9 cellular contexts compared by ENCODE assay signal in genomic region chr1:8524637-8525157, GRCh38.
DNase-seq lines count a peak whose midpoint lies in the region; ATAC-seq and TF ChIP-seq lines count a peak whose summit lies in the region.
"Had no signal": no experiment of that assay in that cellular context is flagged by ENCODE, and none has a peak within 500 bp of the region (broad histone marks: within the 10 kb centered on the region; RNA-seq: fewer than 3 reads in every experiment).

No MANE protein-coding gene starts in this region.

- H3K4me1 Mint-ChIP-seq in naive thymus-derived CD4-positive, alpha-beta T cell, result peaks cover 31 to 68% (median 40%) of the 10 kb centered on the region in 7 donors

- peak overlapping the region; percentile 77 for H3K4me3 ChIP-seq in ACC112 (ENCODE audit: low read depth, low read length)
- peak overlapping the region; percentile 38 for H3K4me3 ChIP-seq in HL-60 (replicated peaks; ENCODE audit: insufficient read depth, low read length)
- peak overlapping the region; percentile 28 for H3K4me3 ChIP-seq in colonic mucosa
- peak overlapping the region; percentile 60 for H3K4me3 ChIP-seq in naive thymus-derived CD4-positive, alpha-beta T cell (ENCODE audit: low read length)

- H3K36me3 Mint-ChIP-seq in naive thymus-derived CD4-positive, alpha-beta T cell, result peaks cover 4 to 21% (median 14%) of the 10 kb centered on the region in 5 donors

- H3K9me3 Mint-ChIP-seq in naive thymus-derived CD4-positive, alpha-beta T cell, result no peaks in the 10 kb centered on the region

- H3K4me1 ChIP-seq in ACC112 (ENCODE audit: control insufficient read depth, insufficient read depth, low read length, unreplicated experiment) (peaks cover 24% of the 10 kb centered on the region), colonic mucosa (no peaks in the 10 kb centered on the region)
- H3K4me1 ChIP-seq in naive thymus-derived CD4-positive, alpha-beta T cell (ENCODE audit: control insufficient read depth in 2 of 2, insufficient read depth in 2 of 2, low read length in 2 of 2), result peaks cover 20 to 39% of the 10 kb centered on the region in 2 donors

- H3K27ac ChIP-seq in ACC112 (ENCODE audit: low read depth, low read length) (peak overlapping the region; percentile 58), HL-60 (replicated peaks) (peak overlapping the region; percentile 68; the same call in 1 of the 2 replicates), colonic mucosa (peak overlapping the region; percentile 66)
- H3K27ac ChIP-seq in naive thymus-derived CD4-positive, alpha-beta T cell (ENCODE audit: low read depth, low read length), result peak overlapping the region; percentile 95

- H3K79me2 ChIP-seq in ACC112 (ENCODE audit: control insufficient read depth, insufficient read depth, low read length, unreplicated experiment), result peaks cover 17% of the 10 kb centered on the region

- H3K9me3 ChIP-seq in colonic mucosa, result no peaks in the 10 kb centered on the region
- no peaks in the 10 kb centered on the region for H3K9me3 ChIP-seq in naive thymus-derived CD4-positive, alpha-beta T cell (ENCODE audit: control insufficient read depth in 2 of 3, low read length in 3 of 3)

- H3K27ac Mint-ChIP-seq in naive thymus-derived CD4-positive, alpha-beta T cell, result no peak overlapping the region

- CTCF ChIA-PET in naive thymus-derived CD4-positive, alpha-beta T cell (lab: Charles Lee), result interaction anchor here (1.5 to 1.9 kb wide), 3 partner anchors 8 to 71 kb away, joined by 5 to 8 read pairs (median 6); no protein-coding TSS in a partner anchor

- H3K36me3 ChIP-seq in ACC112 (ENCODE audit: insufficient read depth, low read length) (no peaks in the 10 kb centered on the region), colonic mucosa (no peaks in the 10 kb centered on the region)
- H3K36me3 ChIP-seq in naive thymus-derived CD4-positive, alpha-beta T cell (ENCODE audit: control insufficient read depth in 2 of 3, insufficient read depth in 3 of 3, low read length in 3 of 3), result no peaks in the 10 kb centered on the region

- TF ChIP-seq CTCF in HL-60 (IDR thresholded peaks at IDR 0.05; ENCODE audit: insufficient read depth, low read length) (no peak), colonic mucosa (IDR thresholded peaks at IDR 0.05) (no peak)

- POLR2A ChIA-PET in naive thymus-derived CD4-positive, alpha-beta T cell (lab: Charles Lee), result interaction anchor here (0.9 to 2.6 kb wide), 12 partner anchors 8 to 114 kb away, joined by 3 to 30 read pairs (median 7); no protein-coding TSS in a partner anchor

- intact Hi-C loops in colonic mucosa (cut with DNase I), result no loop called here
- intact Hi-C loops in naive thymus-derived CD4-positive, alpha-beta T cell (cut with micrococcal nuclease), result loop anchor here (1.0 to 10.0 kb wide), 10 partner anchors 9 to 740 kb away; partner anchors contain the start of genes ERRFI1 (in 1 of the 2) and PER3 (in 1 of the 2)

- no peaks in the 10 kb centered on the region for H3K27me3 Mint-ChIP-seq in naive thymus-derived CD4-positive, alpha-beta T cell

- no peaks in the 10 kb centered on the region for H3K27me3 ChIP-seq in ACC112 (ENCODE audit: insufficient read depth, low read length)
- no peaks in the 10 kb centered on the region for H3K27me3 ChIP-seq in HL-60 (ENCODE audit: insufficient read depth, poor library complexity, severe bottlenecking)
- no peaks in the 10 kb centered on the region for H3K27me3 ChIP-seq in colonic mucosa
- no peaks in the 10 kb centered on the region for H3K27me3 ChIP-seq in naive thymus-derived CD4-positive, alpha-beta T cell (ENCODE audit: control insufficient read depth in 2 of 2, insufficient read depth in 2 of 2, low read length in 2 of 2)

- no peak for ATAC-seq in naive thymus-derived CD4-positive, alpha-beta T cell
- no peak for ATAC-seq in HG03095 (IDR thresholded peaks at IDR 0.05; ENCODE audit: unreplicated experiment)

- H3K9ac ChIP-seq in colonic mucosa (ENCODE audit: low read depth in 2 of 2, low read length in 2 of 2), result peak overlapping the region in 1 of 2 donors; percentile 81

- no peak overlapping the region for H2AFZ ChIP-seq in ACC112 (ENCODE audit: low read length, unreplicated experiment)

- peak in 1 of 2 experiments; percentile 21 for DNase-seq in HL-60 (ENCODE audit: low read depth in 1 of 2, low spot score in 1 of 2)
- DNase-seq in colonic mucosa, result no peak
- DNase-seq in naive thymus-derived CD4-positive, alpha-beta T cell, result peak in 1 of 9 donors; percentile 23
- no peak for DNase-seq in HT-29 (ENCODE audit: low spot score)
- no peak for DNase-seq in nucleus accumbens (lab: John Stamatoyannopoulos, UW)
- DNase-seq in DMS153 treated with DMSO at 0.1 percent for 48 hours (lab: John Stamatoyannopoulos, UW; ENCODE audit: unreplicated experiment), result no peak
- DNase-seq: DMS79 had no signal

- no peak overlapping the region for H3K4me3 Mint-ChIP-seq in naive thymus-derived CD4-positive, alpha-beta T cell
